In the genomic region with DNA sequence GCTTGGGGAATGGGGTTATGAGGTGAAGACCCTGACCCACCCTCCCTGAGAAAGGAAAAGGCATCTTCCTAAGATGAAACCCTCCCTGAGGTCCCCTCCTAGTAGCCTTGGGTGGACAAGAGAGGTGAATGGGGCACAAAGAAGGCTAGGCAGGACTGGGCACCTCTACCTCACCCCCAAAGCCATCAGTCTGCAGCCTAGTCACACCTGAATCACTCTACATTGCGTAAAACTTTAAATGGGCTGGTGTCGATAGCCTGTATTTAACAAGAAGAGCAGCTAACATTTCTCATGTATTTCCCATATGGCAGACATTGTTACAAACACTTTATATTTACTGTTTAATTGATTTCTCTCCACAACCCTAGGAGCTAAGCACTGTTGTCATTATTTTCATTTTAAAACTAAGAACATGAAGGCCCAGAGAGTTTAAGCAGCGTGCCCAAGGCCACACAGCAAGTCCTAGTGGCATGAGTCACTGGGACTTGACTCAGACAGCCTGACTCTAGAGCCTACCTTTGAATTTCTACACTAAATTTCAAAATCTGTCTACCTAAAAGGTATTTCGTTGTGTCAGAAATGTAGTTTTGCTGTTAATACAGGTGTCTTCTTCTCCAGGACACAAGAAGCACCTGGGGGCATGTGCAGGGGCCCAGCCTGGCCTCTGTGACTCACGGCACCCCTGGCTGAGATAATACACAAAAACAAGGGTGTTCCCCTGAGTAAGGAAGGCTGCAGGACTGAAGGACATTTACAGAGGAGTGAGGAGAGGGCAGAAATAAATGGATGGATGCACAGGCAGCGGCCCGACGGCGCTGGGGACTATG, we compare ENCODE assay signal across 19 cellular contexts. TPM values are rescaled to one million over a fixed set of nuclear protein-coding genes. Genes with fewer than 3 reads are reported as not detected.
DNase-seq lines count a peak whose midpoint lies in the region; ATAC-seq and TF ChIP-seq lines count a peak whose summit lies in the region.
"Had no signal": no experiment of that assay in that cellular context is flagged by ENCODE, and none has a peak within 500 bp of the region (broad histone marks: within the 10 kb centered on the region; RNA-seq: fewer than 3 reads in every experiment).

No MANE protein-coding gene starts in this region.

- no peaks in the 10 kb centered on the region for H3K36me3 ChIP-seq in mammary epithelial cell (ENCODE audit: insufficient read depth, low read length)
- H3K36me3 ChIP-seq in suprapubic skin, result no peaks in the 10 kb centered on the region
- H3K36me3 ChIP-seq: BE2C, MG63 had no signal

- ATAC-seq in activated CD8-positive, alpha-beta T cell treated with anti-CD3 and anti-CD28 coated beads, Interleukin-2, amount 10 ng/mL, durations not matched to agents 7 days and 5 days, result no peak
- ATAC-seq in activated CD8-positive, alpha-beta T cell treated with anti-CD3 and anti-CD28 coated beads for 36 hours, result no peak
- peak; percentile 71 for ATAC-seq in foreskin keratinocyte
- no peak for ATAC-seq in HG02852 (IDR thresholded peaks at IDR 0.05; ENCODE audit: unreplicated experiment)

- H3K4me1 Mint-ChIP-seq in activated CD8-positive, alpha-beta T cell treated with anti-CD3 and anti-CD28 coated beads, Interleukin-2, amount 10 ng/mL, durations not matched to agents 7 days and 5 days (ENCODE audit: low read depth), result peaks cover 10% of the 10 kb centered on the region
- H3K4me1 Mint-ChIP-seq in activated CD8-positive, alpha-beta T cell treated with anti-CD3 and anti-CD28 coated beads for 36 hours (ENCODE audit: low read depth), result no peaks in the 10 kb centered on the region

- H2AFZ ChIP-seq in mammary epithelial cell (ENCODE audit: low read depth, low read length), result no peak overlapping the region

- DNase-seq in activated CD8-positive, alpha-beta T cell treated with anti-CD3 and anti-CD28 coated beads, Interleukin-2, amount 10 ng/mL, durations not matched to agents 7 days and 5 days, result peak; percentile 6
- DNase-seq in activated CD8-positive, alpha-beta T cell treated with anti-CD3 and anti-CD28 coated beads for 36 hours, result no peak
- DNase-seq in mammary epithelial cell (peak; percentile 49), foreskin keratinocyte (peak; percentile 15 to 40), suprapubic skin (ENCODE audit: low spot score in 2 of 2) (no peak), NCI-H2196 treated with DMSO at 0.1 percent for 48 hours (lab: John Stamatoyannopoulos, UW; ENCODE audit: unreplicated experiment) (no peak)
- peak; percentile 18 for DNase-seq in stimulated activated CD8-positive, alpha-beta memory T cell treated with anti-CD3 and anti-CD28 coated beads, Interleukin-4, amount 100 ng/mL, for 48 hours
- DNase-seq: BE2C; Calu3; CD4-positive, alpha-beta T cell; MG63; NCI-H1105 treated with DMSO at 0.1 percent for 48 hours; NCI-H2029; NCI-H2171 treated with DMSO at 0.1 percent for 48 hours; NCI-H510A; SHP77 had no signal

- peaks cover 12% of the 10 kb centered on the region for H3K27me3 Mint-ChIP-seq in activated CD8-positive, alpha-beta T cell treated with anti-CD3 and anti-CD28 coated beads, Interleukin-2, amount 10 ng/mL, durations not matched to agents 7 days and 5 days (ENCODE audit: low read depth)
- peaks cover 18% of the 10 kb centered on the region for H3K27me3 Mint-ChIP-seq in activated CD8-positive, alpha-beta T cell treated with anti-CD3 and anti-CD28 coated beads for 36 hours

- peaks cover 11% of the 10 kb centered on the region for H3K4me1 ChIP-seq in mammary epithelial cell (ENCODE audit: insufficient read depth, low read length)
- no peaks in the 10 kb centered on the region for H3K4me1 ChIP-seq in foreskin keratinocyte
- H3K4me1 ChIP-seq in suprapubic skin, result no peaks in the 10 kb centered on the region
- H3K4me1 ChIP-seq: BE2C had no signal

- BruUV-seq in mammary epithelial cell (replicated peaks; lab: Mats Ljungman, UMichigan), result no TSS peak

- no peak overlapping the region for H3K27ac ChIP-seq in mammary epithelial cell (ENCODE audit: insufficient read depth, low read depth, low read length)
- H3K27ac ChIP-seq in foreskin keratinocyte, result no peak overlapping the region
- no peak overlapping the region for H3K27ac ChIP-seq in suprapubic skin
- H3K27ac ChIP-seq: 22Rv1, Peyer's patch had no signal

- no peaks in the 10 kb centered on the region for H4K20me1 ChIP-seq in mammary epithelial cell (ENCODE audit: insufficient read depth, low read length)

- no peak for TF ChIP-seq CTCF in activated CD8-positive, alpha-beta T cell treated with anti-CD3 and anti-CD28 coated beads for 36 hours (IDR thresholded peaks at IDR 0.05)
- TF ChIP-seq CTCF in mammary epithelial cell (conservative IDR thresholded peaks at IDR 0.05 in 1 of 2, IDR thresholded peaks at IDR 0.05 in 1 of 2; ENCODE audit: extremely low read depth in 1 of 2, insufficient read depth in 1 of 2, low read depth in 1 of 2, low read length in 2 of 2), result no peak
- no peak for TF ChIP-seq CTCF in foreskin keratinocyte (conservative IDR thresholded peaks at IDR 0.05)
- no peak for TF ChIP-seq CTCF in suprapubic skin (IDR thresholded peaks at IDR 0.05)

- H3K4me2 ChIP-seq in mammary epithelial cell (ENCODE audit: insufficient read depth, low read depth, low read length), result no peak overlapping the region

- no peaks in the 10 kb centered on the region for H3K9me3 ChIP-seq in mammary epithelial cell (replicated peaks; ENCODE audit: insufficient read depth, low read length)
- no peaks in the 10 kb centered on the region for H3K9me3 ChIP-seq in suprapubic skin
- H3K9me3 ChIP-seq: BE2C, MG63, Peyer's patch had no signal

- H3K9me3 Mint-ChIP-seq in activated CD8-positive, alpha-beta T cell treated with anti-CD3 and anti-CD28 coated beads, Interleukin-2, amount 10 ng/mL, durations not matched to agents 7 days and 5 days (ENCODE audit: insufficient read depth), result no peaks in the 10 kb centered on the region
- no peaks in the 10 kb centered on the region for H3K9me3 Mint-ChIP-seq in activated CD8-positive, alpha-beta T cell treated with anti-CD3 and anti-CD28 coated beads for 36 hours
- H3K9me3 Mint-ChIP-seq: CD4-positive, alpha-beta T cell had no signal

- dilution Hi-C loops in mammary epithelial cell (cut with HindIII; ENCODE audit: low sequenced_read_pairs), result no loop called here

- no peaks in the 10 kb centered on the region for H3K79me2 ChIP-seq in mammary epithelial cell (ENCODE audit: insufficient read depth, low read length)

- 57% methylated on average over 9 of the region's 9 CpGs for WGBS in mammary epithelial cell (ENCODE audit: low coverage, missing lambda C conversion rate)
- 84% methylated on average over 9 of the region's 9 CpGs for WGBS in suprapubic skin

- intact Hi-C loops in activated CD8-positive, alpha-beta T cell treated with anti-CD3 and anti-CD28 coated beads for 36 hours (cut with micrococcal nuclease), result no loop called here
- intact Hi-C loops in mammary epithelial cell (cut with micrococcal nuclease), result no loop called here

- H3K27me3 ChIP-seq in mammary epithelial cell (ENCODE audit: insufficient read depth, low read length) (no peaks in the 10 kb centered on the region), foreskin keratinocyte (peaks cover 2% of the 10 kb centered on the region), suprapubic skin (peaks cover 20% of the 10 kb centered on the region)
- H3K27me3 ChIP-seq: BE2C, MG63, Peyer's patch had no signal

- TF ChIP-seq POLR2A in suprapubic skin (IDR thresholded peaks at IDR 0.05), result no peak

- no peak for TF ChIP-seq EP300 in suprapubic skin (IDR thresholded peaks at IDR 0.05)

- POLR2A ChIA-PET in activated CD8-positive, alpha-beta T cell treated with anti-CD3 and anti-CD28 coated beads, Interleukin-2, amount 10 ng/mL, durations not matched to agents 7 days and 5 days (lab: Charles Lee), result no interaction called here
- POLR2A ChIA-PET in activated CD8-positive, alpha-beta T cell treated with anti-CD3 and anti-CD28 coated beads for 36 hours (lab: Charles Lee), result no interaction called here

- no peak overlapping the region for H3K4me3 Mint-ChIP-seq in activated CD8-positive, alpha-beta T cell treated with anti-CD3 and anti-CD28 coated beads, Interleukin-2, amount 10 ng/mL, durations not matched to agents 7 days and 5 days
- no peak overlapping the region for H3K4me3 Mint-ChIP-seq in activated CD8-positive, alpha-beta T cell treated with anti-CD3 and anti-CD28 coated beads for 36 hours
- H3K4me3 Mint-ChIP-seq: CD4-positive, alpha-beta T cell had no signal

- no peak overlapping the region for H3K27ac Mint-ChIP-seq in activated CD8-positive, alpha-beta T cell treated with anti-CD3 and anti-CD28 coated beads, Interleukin-2, amount 10 ng/mL, durations not matched to agents 7 days and 5 days
- H3K27ac Mint-ChIP-seq in activated CD8-positive, alpha-beta T cell treated with anti-CD3 and anti-CD28 coated beads for 36 hours, result no peak overlapping the region
- H3K27ac Mint-ChIP-seq: CD4-positive, alpha-beta T cell had no signal

- CTCF ChIA-PET in activated CD8-positive, alpha-beta T cell treated with anti-CD3 and anti-CD28 coated beads, Interleukin-2, amount 10 ng/mL, durations not matched to agents 7 days and 5 days (lab: Charles Lee), result no interaction called here
- CTCF ChIA-PET in activated CD8-positive, alpha-beta T cell treated with anti-CD3 and anti-CD28 coated beads for 36 hours (lab: Charles Lee), result no interaction called here
- CTCF ChIA-PET in mammary epithelial cell (lab: Charles Lee; ENCODE audit: low non-redundant PET), result no interaction called here

- no peaks in the 10 kb centered on the region for H3K36me3 Mint-ChIP-seq in activated CD8-positive, alpha-beta T cell treated with anti-CD3 and anti-CD28 coated beads, Interleukin-2, amount 10 ng/mL, durations not matched to agents 7 days and 5 days (ENCODE audit: low read depth)
- H3K36me3 Mint-ChIP-seq in activated CD8-positive, alpha-beta T cell treated with anti-CD3 and anti-CD28 coated beads for 36 hours (ENCODE audit: low read depth), result no peaks in the 10 kb centered on the region

- H3K9ac ChIP-seq in mammary epithelial cell (ENCODE audit: insufficient read depth, low read length), result no peak overlapping the region

- in situ Hi-C loops in mammary epithelial cell (cut with MboI; ENCODE audit: low sequenced_read_pairs in 2 of 2), result no loop called here

- H3K4me3 ChIP-seq in mammary epithelial cell (replicated peaks in 1 of 3; ENCODE audit: insufficient read depth in 1 of 3, low read depth in 2 of 3, low read length in 3 of 3), result no peak overlapping the region
- no peak overlapping the region for H3K4me3 ChIP-seq in suprapubic skin
- H3K4me3 ChIP-seq: MG63, Peyer's patch had no signal

RNA-seq across cellular contexts. Expression of a gene that starts 3.4 kb away (rescaled TPM):
- not detected for total RNA-seq in activated CD8-positive, alpha-beta T cell treated with anti-CD3 and anti-CD28 coated beads, Interleukin-2, amount 10 ng/mL, durations not matched to agents 7 days and 5 days
- not detected for total RNA-seq in activated CD8-positive, alpha-beta T cell treated with anti-CD3 and anti-CD28 coated beads for 36 hours
- total RNA-seq in mammary epithelial cell, result not detected
- polyA plus RNA-seq in mammary epithelial cell, result not detected
- polyA minus RNA-seq in mammary epithelial cell, result not detected
- not detected in 2 replicates for total RNA-seq in foreskin keratinocyte
- not detected in 2 replicates for polyA plus RNA-seq in foreskin keratinocyte
- 1 to 10 TPM; 1.9 to 5.5 (median 2.3) TPM for total RNA-seq in suprapubic skin
- total RNA-seq: CD4-positive, alpha-beta T cell had no signal

RNA-seq across cellular contexts. Expression of a gene that starts 55.1 kb away (rescaled TPM):
- not detected for total RNA-seq in activated CD8-positive, alpha-beta T cell treated with anti-CD3 and anti-CD28 coated beads, Interleukin-2, amount 10 ng/mL, durations not matched to agents 7 days and 5 days
- not detected for total RNA-seq in activated CD8-positive, alpha-beta T cell treated with anti-CD3 and anti-CD28 coated beads for 36 hours
- total RNA-seq in mammary epithelial cell (not detected), foreskin keratinocyte (not detected in 2 replicates), suprapubic skin (10 to 100 TPM in 1 of 4 donors, 1 to 10 TPM in 3; 3.2 to 12.9 (median 6.0) TPM)
- polyA plus RNA-seq in mammary epithelial cell (not detected), foreskin keratinocyte (not detected in 2 replicates)
- polyA minus RNA-seq in mammary epithelial cell, result not detected
- total RNA-seq: CD4-positive, alpha-beta T cell had no signal

RNA-seq across cellular contexts. Expression of a gene that starts 55.5 kb away (rescaled TPM):
- total RNA-seq in activated CD8-positive, alpha-beta T cell treated with anti-CD3 and anti-CD28 coated beads, Interleukin-2, amount 10 ng/mL, durations not matched to agents 7 days and 5 days, result not detected
- total RNA-seq in activated CD8-positive, alpha-beta T cell treated with anti-CD3 and anti-CD28 coated beads for 36 hours, result not detected
- under 1 TPM in 1 of 2 donors, not detected in 1; 0.17 TPM for total RNA-seq in mammary epithelial cell
- polyA plus RNA-seq in mammary epithelial cell, result not detected
- not detected for polyA minus RNA-seq in mammary epithelial cell
- not detected in 2 replicates for total RNA-seq in foreskin keratinocyte
- not detected in 2 replicates for polyA plus RNA-seq in foreskin keratinocyte
- 10 to 100 TPM in 1 of 4 donors, 1 to 10 TPM in 3; 2.5 to 14.5 (median 4.9) TPM for total RNA-seq in suprapubic skin
- total RNA-seq: CD4-positive, alpha-beta T cell had no signal

Comparison
In these comparisons a context has a peak if more than half of its experiments do, and no peak if none do; other contexts are left out.
1. DNase-seq: peak in activated CD8-positive, alpha-beta T cell treated with anti-CD3 and anti-CD28 coated beads, Interleukin-2, amount 10 ng/mL, durations not matched to agents 7 days and 5 days (single experiment), mammary epithelial cell (single experiment), foreskin keratinocyte (2 of 2) and stimulated activated CD8-positive, alpha-beta memory T cell treated with anti-CD3 and anti-CD28 coated beads, Interleukin-4, amount 100 ng/mL, for 48 hours (single experiment); none in activated CD8-positive, alpha-beta T cell treated with anti-CD3 and anti-CD28 coated beads for 36 hours (single experiment), suprapubic skin (0 of 2) and NCI-H2196 treated with DMSO at 0.1 percent for 48 hours (single experiment).